Comparison of ENCODE assay signal across 1 cellular context in the genomic region with DNA sequence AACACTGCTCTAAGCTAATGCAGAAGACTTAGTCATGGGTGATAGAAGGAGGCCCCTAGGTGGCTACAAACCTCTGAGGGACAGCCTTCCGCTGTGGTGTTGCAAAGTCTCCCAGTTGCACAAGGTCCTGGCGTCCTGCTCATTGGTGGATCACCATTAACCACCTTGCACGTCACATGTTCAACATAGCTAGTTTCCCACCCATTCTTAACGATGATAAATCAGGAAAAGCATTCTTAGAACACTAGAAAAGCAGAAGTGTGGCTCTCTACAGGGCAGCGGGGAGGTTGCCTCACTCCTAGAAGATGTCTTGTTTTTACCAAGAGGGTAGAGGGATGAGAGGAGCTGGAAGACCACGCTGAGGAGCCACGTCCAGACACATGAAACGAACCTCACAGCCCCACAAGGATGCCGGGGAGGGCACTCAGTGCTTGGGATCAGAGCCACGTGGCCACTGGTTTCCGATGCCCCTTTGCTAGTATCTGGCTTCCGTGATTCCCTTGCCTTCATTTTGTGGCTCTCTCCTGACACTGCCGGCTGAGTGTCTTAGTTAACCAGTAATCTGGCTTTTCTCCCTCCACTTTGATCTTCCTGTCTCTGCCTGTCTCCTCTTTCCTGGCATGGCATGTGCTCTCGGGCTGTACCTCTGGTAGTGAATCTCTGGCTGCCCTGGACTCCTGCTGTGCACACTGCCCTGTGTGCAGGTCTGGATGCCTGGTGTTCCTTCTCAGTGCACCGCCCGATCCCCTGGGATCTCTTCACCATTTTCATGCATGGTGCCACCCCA.
A peak's percentile ranks its signal among the peaks of the same experiment; 100 is the strongest.
TF ChIP-seq lines count a peak whose summit lies in the region.

No MANE protein-coding gene starts in this region.

TF ChIP-seq in HepG2, 621 proteins besides CTCF, POLR2A, EP300 and RAD21 (continued from another document and continues in another):
- TF ChIP-seq, protein P1, sequence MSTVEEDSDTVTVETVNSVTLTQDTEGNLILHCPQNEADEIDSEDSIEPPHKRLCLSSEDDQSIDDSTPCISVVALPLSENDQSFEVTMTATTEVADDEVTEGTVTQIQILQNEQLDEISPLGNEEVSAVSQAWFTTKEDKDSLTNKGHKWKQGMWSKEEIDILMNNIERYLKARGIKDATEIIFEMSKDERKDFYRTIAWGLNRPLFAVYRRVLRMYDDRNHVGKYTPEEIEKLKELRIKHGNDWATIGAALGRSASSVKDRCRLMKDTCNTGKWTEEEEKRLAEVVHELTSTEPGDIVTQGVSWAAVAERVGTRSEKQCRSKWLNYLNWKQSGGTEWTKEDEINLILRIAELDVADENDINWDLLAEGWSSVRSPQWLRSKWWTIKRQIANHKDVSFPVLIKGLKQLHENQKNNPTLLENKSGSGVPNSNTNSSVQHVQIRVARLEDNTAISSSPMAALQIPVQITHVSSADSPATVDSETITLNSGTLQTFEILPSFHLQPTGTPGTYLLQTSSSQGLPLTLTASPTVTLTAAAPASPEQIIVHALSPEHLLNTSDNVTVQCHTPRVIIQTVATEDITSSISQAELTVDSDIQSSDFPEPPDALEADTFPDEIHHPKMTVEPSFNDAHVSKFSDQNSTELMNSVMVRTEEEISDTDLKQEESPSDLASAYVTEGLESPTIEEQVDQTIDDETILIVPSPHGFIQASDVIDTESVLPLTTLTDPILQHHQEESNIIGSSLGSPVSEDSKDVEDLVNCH (CRISPR knock-in tag; IDR thresholded peaks at IDR 0.05) = 0 out of 2 replicates have a peak, but pooled peaks have one; percentile 6
- TF ChIP-seq ZSCAN9 (CRISPR knock-in tag; IDR thresholded peaks at IDR 0.05; ENCODE audit: borderline replicate concordance) (peak; percentile 88; the same call in 1 of the 2 replicates), ZNF724P (CRISPR knock-in tag; IDR thresholded peaks at IDR 0.05; ENCODE audit: borderline replicate concordance) (peak; percentile 62; the same call in 1 of the 2 replicates), ZNF232 (CRISPR knock-in tag; IDR thresholded peaks at IDR 0.05; ENCODE audit: borderline replicate concordance) (peak; percentile 97), ZNF282 (IDR thresholded peaks at IDR 0.05; ENCODE audit: partially characterized antibody) (no peak), ZZZ3 (CRISPR knock-in tag; IDR thresholded peaks at IDR 0.05; ENCODE audit: borderline replicate concordance) (no peak), ZBTB42 (CRISPR knock-in tag; IDR thresholded peaks at IDR 0.05) (0 out of 2 replicates have a peak, but pooled peaks have one; percentile 27), ZSCAN30 (CRISPR knock-in tag; IDR thresholded peaks at IDR 0.05) (no peak), GZF1 (CRISPR knock-in tag; IDR thresholded peaks at IDR 0.05) (0 out of 2 replicates have a peak, but pooled peaks have one; percentile 44), FOXJ3 (CRISPR knock-in tag; IDR thresholded peaks at IDR 0.05; ENCODE audit: borderline replicate concordance) (no peak), KLF13 (CRISPR knock-in tag; IDR thresholded peaks at IDR 0.05) (no peak), ZNF557 (CRISPR knock-in tag; IDR thresholded peaks at IDR 0.05) (0 out of 2 replicates have a peak, but pooled peaks have one; percentile 82), ZNF629 (CRISPR knock-in tag; conservative IDR thresholded peaks at IDR 0.05) (no peak), ZHX2 (IDR thresholded peaks at IDR 0.05; ENCODE audit: low read depth) (peak; percentile 57; the same call in 1 of the 2 replicates), ZHX2 (CRISPR knock-in tag; IDR thresholded peaks at IDR 0.05; ENCODE audit: borderline replicate concordance) (no peak), PHB2 (IDR thresholded peaks at IDR 0.05; ENCODE audit: partially characterized antibody) (no peak), NR2F1 (CRISPR knock-in tag; IDR thresholded peaks at IDR 0.05) (peak in 1 of 2 experiments; percentile 20; a peak in 1 of 4 replicates), ZSCAN12 (CRISPR knock-in tag; IDR thresholded peaks at IDR 0.05) (peak; percentile 90; the same call in 1 of the 2 replicates), ZXDC (CRISPR knock-in tag; IDR thresholded peaks at IDR 0.05) (peak; percentile 73; the same call in 1 of the 2 replicates), ZFP90 (CRISPR knock-in tag; IDR thresholded peaks at IDR 0.05; ENCODE audit: borderline replicate concordance) (no peak; the same call in 1 of the 2 replicates), PHF20 (CRISPR knock-in tag; IDR thresholded peaks at IDR 0.05) (peak; percentile 66; the same call in 1 of the 2 replicates), ZNF530 (CRISPR knock-in tag; IDR thresholded peaks at IDR 0.05; ENCODE audit: low read depth) (peak; percentile 26; the same call in 1 of the 2 replicates), KAT2B (IDR thresholded peaks at IDR 0.05; ENCODE audit: borderline replicate concordance, low read depth, low read length) (no peak), ZNF335 (CRISPR knock-in tag; IDR thresholded peaks at IDR 0.05) (peak; percentile 74; the same call in 1 of the 2 replicates), CCDC6 (CRISPR knock-in tag; IDR thresholded peaks at IDR 0.05) (peak; percentile 90; the same call in 1 of the 2 replicates), MIXL1 (CRISPR knock-in tag; IDR thresholded peaks at IDR 0.05) (peak; percentile 94), PHF8 (CRISPR knock-in tag; IDR thresholded peaks at IDR 0.05) (0 out of 2 replicates have a peak, but pooled peaks have one; percentile 25), ZNF800 (CRISPR knock-in tag; IDR thresholded peaks at IDR 0.05) (peak; percentile 85), DNMT3B (CRISPR knock-in tag; conservative IDR thresholded peaks at IDR 0.05) (no peak), TCF12 (IDR thresholded peaks at IDR 0.05) (no peak), TCF12 (CRISPR knock-in tag; IDR thresholded peaks at IDR 0.05) (peak; percentile 48; the same call in 1 of the 2 replicates), ZNF160 (CRISPR knock-in tag; IDR thresholded peaks at IDR 0.05) (0 out of 2 replicates have a peak, but pooled peaks have one; percentile 84), NCOA2 (CRISPR knock-in tag; IDR thresholded peaks at IDR 0.05) (peak; percentile 54), ONECUT2 (CRISPR knock-in tag; IDR thresholded peaks at IDR 0.05) (no peak), SP140L (CRISPR knock-in tag; IDR thresholded peaks at IDR 0.05; ENCODE audit: borderline replicate concordance) (no peak), FUBP1 (CRISPR knock-in tag; IDR thresholded peaks at IDR 0.05; ENCODE audit: borderline replicate concordance) (no peak)
- TF ChIP-seq, protein P2, sequence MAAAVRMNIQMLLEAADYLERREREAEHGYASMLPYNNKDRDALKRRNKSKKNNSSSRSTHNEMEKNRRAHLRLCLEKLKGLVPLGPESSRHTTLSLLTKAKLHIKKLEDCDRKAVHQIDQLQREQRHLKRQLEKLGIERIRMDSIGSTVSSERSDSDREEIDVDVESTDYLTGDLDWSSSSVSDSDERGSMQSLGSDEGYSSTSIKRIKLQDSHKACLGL (CRISPR knock-in tag; IDR thresholded peaks at IDR 0.05) = peak; percentile 59; the same call in 1 of the 2 replicates
- TF ChIP-seq, protein P3, sequence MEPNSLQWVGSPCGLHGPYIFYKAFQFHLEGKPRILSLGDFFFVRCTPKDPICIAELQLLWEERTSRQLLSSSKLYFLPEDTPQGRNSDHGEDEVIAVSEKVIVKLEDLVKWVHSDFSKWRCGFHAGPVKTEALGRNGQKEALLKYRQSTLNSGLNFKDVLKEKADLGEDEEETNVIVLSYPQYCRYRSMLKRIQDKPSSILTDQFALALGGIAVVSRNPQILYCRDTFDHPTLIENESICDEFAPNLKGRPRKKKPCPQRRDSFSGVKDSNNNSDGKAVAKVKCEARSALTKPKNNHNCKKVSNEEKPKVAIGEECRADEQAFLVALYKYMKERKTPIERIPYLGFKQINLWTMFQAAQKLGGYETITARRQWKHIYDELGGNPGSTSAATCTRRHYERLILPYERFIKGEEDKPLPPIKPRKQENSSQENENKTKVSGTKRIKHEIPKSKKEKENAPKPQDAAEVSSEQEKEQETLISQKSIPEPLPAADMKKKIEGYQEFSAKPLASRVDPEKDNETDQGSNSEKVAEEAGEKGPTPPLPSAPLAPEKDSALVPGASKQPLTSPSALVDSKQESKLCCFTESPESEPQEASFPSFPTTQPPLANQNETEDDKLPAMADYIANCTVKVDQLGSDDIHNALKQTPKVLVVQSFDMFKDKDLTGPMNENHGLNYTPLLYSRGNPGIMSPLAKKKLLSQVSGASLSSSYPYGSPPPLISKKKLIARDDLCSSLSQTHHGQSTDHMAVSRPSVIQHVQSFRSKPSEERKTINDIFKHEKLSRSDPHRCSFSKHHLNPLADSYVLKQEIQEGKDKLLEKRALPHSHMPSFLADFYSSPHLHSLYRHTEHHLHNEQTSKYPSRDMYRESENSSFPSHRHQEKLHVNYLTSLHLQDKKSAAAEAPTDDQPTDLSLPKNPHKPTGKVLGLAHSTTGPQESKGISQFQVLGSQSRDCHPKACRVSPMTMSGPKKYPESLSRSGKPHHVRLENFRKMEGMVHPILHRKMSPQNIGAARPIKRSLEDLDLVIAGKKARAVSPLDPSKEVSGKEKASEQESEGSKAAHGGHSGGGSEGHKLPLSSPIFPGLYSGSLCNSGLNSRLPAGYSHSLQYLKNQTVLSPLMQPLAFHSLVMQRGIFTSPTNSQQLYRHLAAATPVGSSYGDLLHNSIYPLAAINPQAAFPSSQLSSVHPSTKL (CRISPR knock-in tag; IDR thresholded peaks at IDR 0.05) = peak; percentile 90
